ENCODE assay signal across 9 cellular contexts in genomic region chr6:3356824-3357420, GRCh38.
DNase-seq lines count a peak whose midpoint lies in the region; ATAC-seq and TF ChIP-seq lines count a peak whose summit lies in the region.
"Had no signal": no experiment of that assay in that cellular context is flagged by ENCODE, and none has a peak within 500 bp of the region (broad histone marks: within the 10 kb centered on the region; RNA-seq: fewer than 3 reads in every experiment).

No MANE protein-coding gene starts in this region.

- H2AFZ ChIP-seq in PC-3 (ENCODE audit: low read length) = 0 out of 2 replicates have a peak overlapping the region, but pooled peaks have one; percentile 66

- CTCF ChIA-PET in PC-3 (lab: Charles Lee) = no interaction called here

- H3K9me3 ChIP-seq in DOHH2 (ENCODE audit: control insufficient read depth, insufficient read depth, low read length) (no peaks in the 10 kb centered on the region), PC-3 (ENCODE audit: low read length) (no peaks in the 10 kb centered on the region)

- H3K79me2 ChIP-seq in DOHH2 (ENCODE audit: control insufficient read depth, low read length) (no peaks in the 10 kb centered on the region), PC-3 (ENCODE audit: low read length) (no peaks in the 10 kb centered on the region)

- H3K9me3 Mint-ChIP-seq in glutamatergic neuron (ENCODE audit: unreplicated experiment) = peaks cover 27% of the 10 kb centered on the region

- H3K27me3 ChIP-seq in DOHH2 (ENCODE audit: control insufficient read depth, low read length) (no peaks in the 10 kb centered on the region), PC-3 (ENCODE audit: low read length) (no peaks in the 10 kb centered on the region)

- H3K36me3 ChIP-seq in DOHH2 (ENCODE audit: control insufficient read depth, low read length) = no peaks in the 10 kb centered on the region
- H3K36me3 ChIP-seq in PC-3 (ENCODE audit: low read depth, low read length) = no peaks in the 10 kb centered on the region

- no peaks in the 10 kb centered on the region for H3K36me3 Mint-ChIP-seq in glutamatergic neuron (ENCODE audit: unreplicated experiment)

- H3K27ac ChIP-seq in DOHH2 (ENCODE audit: low read depth, low read length) (peak overlapping the region; percentile 62), PC-3 (ENCODE audit: low read length) (peak overlapping the region; percentile 75)

- H3K9me2 ChIP-seq in DOHH2 (replicated peaks; ENCODE audit: control insufficient read depth, low read length) (no peaks in the 10 kb centered on the region), PC-3 (replicated peaks; ENCODE audit: low read length) (no peaks in the 10 kb centered on the region)

- H4K20me1 ChIP-seq in DOHH2 (ENCODE audit: control insufficient read depth, insufficient read depth, low read depth, low read length) (no peaks in the 10 kb centered on the region), PC-3 (ENCODE audit: low read length) (no peaks in the 10 kb centered on the region)

- H3K4me1 Mint-ChIP-seq in glutamatergic neuron (ENCODE audit: low read depth, unreplicated experiment) = peaks cover 84% of the 10 kb centered on the region

- TF ChIP-seq CTCF in DOHH2 (IDR thresholded peaks at IDR 0.05; ENCODE audit: low read depth, low read length, poor library complexity, severe bottlenecking) (no peak), PC-3 (conservative IDR thresholded peaks at IDR 0.05; ENCODE audit: low read depth, low read length) (no peak), glutamatergic neuron (IDR thresholded peaks at IDR 0.05; ENCODE audit: partially characterized antibody, unreplicated experiment) (no peak)

- H3K4me1 ChIP-seq in DOHH2 (ENCODE audit: control insufficient read depth, low read length) (peaks cover 57% of the 10 kb centered on the region), PC-3 (ENCODE audit: insufficient read depth, low read length) (peaks cover 23% of the 10 kb centered on the region)

- peak overlapping the region; percentile 87 for H3K27ac Mint-ChIP-seq in glutamatergic neuron (ENCODE audit: unreplicated experiment)

- BruUV-seq in PC-3 (replicated peaks; lab: Mats Ljungman, UMichigan) = no TSS peak

- H3F3A ChIP-seq in DOHH2 (ENCODE audit: control insufficient read depth, insufficient read depth) = peaks cover 15% of the 10 kb centered on the region
- H3F3A ChIP-seq in PC-3 (ENCODE audit: low read length, unreplicated experiment) = no peaks in the 10 kb centered on the region

- peak overlapping the region; percentile 63 for H3K4me3 Mint-ChIP-seq in glutamatergic neuron (ENCODE audit: unreplicated experiment)

- peak overlapping the region; percentile 67 for H3K4me3 ChIP-seq in DOHH2 (ENCODE audit: low read length)
- peak overlapping the region; percentile 60; the same call in 1 of the 2 replicates for H3K4me3 ChIP-seq in PC-3 (ENCODE audit: low read length)

- POLR2A ChIA-PET in PC-3 (lab: Charles Lee; ENCODE audit: unreplicated experiment) = interaction anchor here (0.5 to 0.7 kb wide), 2 partner anchors 98 to 117 kb away, joined by 3 read pairs; no protein-coding TSS in a partner anchor

- H3K27me3 Mint-ChIP-seq in glutamatergic neuron (ENCODE audit: unreplicated experiment) = peaks cover 20% of the 10 kb centered on the region

- H3K9ac ChIP-seq in PC-3 (ENCODE audit: low read length) = peak overlapping the region; percentile 69

- ATAC-seq in PC-3 (peak; percentile 75), GM18858 (IDR thresholded peaks at IDR 0.05; ENCODE audit: unreplicated experiment) (no peak), esophagus mucosa (no peak)

- H3K4me2 ChIP-seq in DOHH2 (ENCODE audit: low read length) (peak overlapping the region; percentile 72), PC-3 (ENCODE audit: low read length) (peak overlapping the region; percentile 81)

- intact Hi-C loops in PC-3 (cut with micrococcal nuclease) = loop anchor here (2.0 to 5.0 kb wide), 2 partner anchors 26 to 100 kb away; partner anchors contain the start of gene SLC22A23

- peak; percentile 77 for DNase-seq in PC-3
- DNase-seq in glutamatergic neuron = no peak
- peak; percentile 53 for DNase-seq in renal cortical epithelial cell (ENCODE audit: low read depth)
- no peak for DNase-seq in activated CD4-positive, alpha-beta T cell treated with anti-CD3 and anti-CD28 coated beads, Interleukin-2, amount 50 U/mL, for 4 hours
- no peak for DNase-seq in iPS-NIHi11 (ENCODE audit: low spot score)
- DNase-seq: NCI-H1694 had no signal

Comparison
In these comparisons a context has a peak if more than half of its experiments do, and no peak if none do; other contexts are left out.
1. DNase-seq: peak in PC-3 (single experiment) and renal cortical epithelial cell (single experiment); none in glutamatergic neuron (single experiment), activated CD4-positive, alpha-beta T cell treated with anti-CD3 and anti-CD28 coated beads, Interleukin-2, amount 50 U/mL, for 4 hours (0 of 2) and iPS-NIHi11 (single experiment).